In the genomic region with DNA sequence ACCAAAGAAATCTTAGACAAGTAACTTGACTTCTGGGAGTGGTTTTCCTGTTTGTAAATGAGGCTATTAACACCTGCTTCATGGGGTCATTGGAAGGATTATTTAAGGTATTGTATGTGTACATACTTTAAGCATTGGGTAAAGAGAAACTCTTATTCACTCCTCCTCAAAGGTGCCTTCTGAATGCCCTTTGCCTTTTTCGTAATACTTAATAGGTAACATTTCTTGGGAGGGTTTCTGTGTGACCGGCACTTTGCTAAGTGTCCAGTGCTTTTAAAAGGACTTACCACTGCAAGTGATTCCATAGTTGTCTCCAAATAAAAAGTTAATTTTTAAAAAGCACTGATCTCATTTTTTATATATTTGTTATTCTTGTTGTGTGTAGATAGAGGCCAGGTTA, we compare ENCODE assay signal across 17 cellular contexts. TPM values are rescaled to one million over a fixed set of nuclear protein-coding genes. Genes with fewer than 3 reads are reported as not detected.
DNase-seq lines count a peak whose midpoint lies in the region; ATAC-seq and TF ChIP-seq lines count a peak whose summit lies in the region.
"Had no signal": no experiment of that assay in that cellular context is flagged by ENCODE, and none has a peak within 500 bp of the region (broad histone marks: within the 10 kb centered on the region; RNA-seq: fewer than 3 reads in every experiment).

No MANE protein-coding gene starts in this region.

- H3K27ac Mint-ChIP-seq in Caco-2 (ENCODE audit: unreplicated experiment) = peak overlapping the region; percentile 17
- H3K27ac Mint-ChIP-seq in central memory CD8-positive, alpha-beta T cell (ENCODE audit: low read depth) = peak overlapping the region; percentile 10
- H3K27ac Mint-ChIP-seq in stimulated activated effector memory CD8-positive, alpha-beta T cell treated with anti-CD3 and anti-CD28 coated beads, Interleukin-12 subunit alpha, Interleukin-12 subunit beta, amount 100 ng/mL, for 72 hours = peak overlapping the region; percentile 32

- POLR2A ChIA-PET in Caco-2 (lab: Charles Lee) (interaction anchor here (0.6 to 1.9 kb wide), 4 partner anchors 53 to 210 kb away, joined by 3 to 19 read pairs (median 6); a partner anchor contains a TSS), RWPE1 (lab: Yijun Ruan, JAX; ENCODE audit: low non-redundant PET) (no interaction called here)

- no TSS peak for BruUV-seq in Caco-2 (replicated peaks; lab: Mats Ljungman, UMichigan)

- peaks cover 32% of the 10 kb centered on the region for H3K4me1 Mint-ChIP-seq in Caco-2 (ENCODE audit: low read depth, unreplicated experiment)
- H3K4me1 Mint-ChIP-seq in central memory CD8-positive, alpha-beta T cell = peaks cover 87% of the 10 kb centered on the region
- peaks cover 77% of the 10 kb centered on the region for H3K4me1 Mint-ChIP-seq in stimulated activated effector memory CD8-positive, alpha-beta T cell treated with anti-CD3 and anti-CD28 coated beads, Interleukin-12 subunit alpha, Interleukin-12 subunit beta, amount 100 ng/mL, for 72 hours

- H3K4me1 ChIP-seq in Caco-2 (peaks cover 42% of the 10 kb centered on the region), left lung (peaks cover 24 to 76% of the 10 kb centered on the region in 2 donors)

- peaks cover 1% of the 10 kb centered on the region; the same call in 1 of the 2 replicates for H3K36me3 ChIP-seq in Caco-2 (ENCODE audit: control insufficient read depth, insufficient read depth, low read length)
- no peaks in the 10 kb centered on the region for H3K36me3 ChIP-seq in left lung

- no peak for ATAC-seq in central memory CD8-positive, alpha-beta T cell (replicated peaks; ENCODE audit: extremely low read depth, poor library complexity, severe bottlenecking)
- ATAC-seq in left lung (peak; percentile 78), HG02588 (IDR thresholded peaks at IDR 0.05; ENCODE audit: unreplicated experiment) (no peak)
- ATAC-seq in stimulated activated effector memory CD8-positive, alpha-beta T cell treated with anti-CD3 and anti-CD28 coated beads, Interleukin-12 subunit alpha, Interleukin-12 subunit beta, amount 100 ng/mL, for 72 hours = no peak
- ATAC-seq: A549 had no signal

- H3K9me3 ChIP-seq in Caco-2 (no peaks in the 10 kb centered on the region), left lung (no peaks in the 10 kb centered on the region)
- H3K9me3 ChIP-seq: A549 had no signal

- TF ChIP-seq CTCF in Caco-2 (IDR thresholded peaks at IDR 0.05; ENCODE audit: insufficient read depth in 1 of 2, low read depth in 1 of 2, low read length in 1 of 2, severe bottlenecking in 1 of 2, unreplicated experiment in 1 of 2) = no peak
- no peak for TF ChIP-seq CTCF in left lung (IDR thresholded peaks at IDR 0.05)
- TF ChIP-seq CTCF in RWPE1 (conservative IDR thresholded peaks at IDR 0.05; ENCODE audit: low read depth) = no peak

- intact Hi-C loops in Caco-2 (cut with micrococcal nuclease; ENCODE audit: unreplicated experiment) = loop anchor here (1.0 to 2.0 kb wide), 2 partner anchors 23 to 24 kb away; no protein-coding TSS in a partner anchor
- intact Hi-C loops in left lung (cut with DNase I) = loop anchor here in 1 of 2 donors (5.0 kb wide), 1 partner anchor 49 kb away; no protein-coding TSS in a partner anchor

- H3K27me3 Mint-ChIP-seq in Caco-2 (ENCODE audit: insufficient read depth, unreplicated experiment) = no peaks in the 10 kb centered on the region
- no peaks in the 10 kb centered on the region for H3K27me3 Mint-ChIP-seq in central memory CD8-positive, alpha-beta T cell

- CTCF ChIA-PET in Caco-2 (lab: Charles Lee) (interaction anchor here (0.6 to 1.9 kb wide), 3 partner anchors 23 to 220 kb away, joined by 3 to 7 read pairs (median 4); no protein-coding TSS in a partner anchor), RWPE1 (lab: Yijun Ruan, JAX) (no interaction called here)

- H3K27ac ChIP-seq in left lung (no peak overlapping the region), RWPE1 (no peak overlapping the region)
- H3K27ac ChIP-seq: A549, HL-60 had no signal

- no peak overlapping the region for H3K4me3 Mint-ChIP-seq in Caco-2 (ENCODE audit: unreplicated experiment)
- H3K4me3 Mint-ChIP-seq in central memory CD8-positive, alpha-beta T cell = no peak overlapping the region
- H3K4me3 Mint-ChIP-seq in stimulated activated effector memory CD8-positive, alpha-beta T cell treated with anti-CD3 and anti-CD28 coated beads, Interleukin-12 subunit alpha, Interleukin-12 subunit beta, amount 100 ng/mL, for 72 hours = no peak overlapping the region

- H3K4me3 ChIP-seq in Caco-2 (ENCODE audit: low read depth, low read length) (no peak overlapping the region), left lung (no peak overlapping the region)
- H3K4me3 ChIP-seq: A549 had no signal

- H3K27me3 ChIP-seq in Caco-2 (replicated peaks; ENCODE audit: control insufficient read depth, insufficient read depth, low read length) (no peaks in the 10 kb centered on the region), left lung (no peaks in the 10 kb centered on the region)

- no peaks in the 10 kb centered on the region for H3K9me3 Mint-ChIP-seq in Caco-2 (ENCODE audit: unreplicated experiment)
- H3K9me3 Mint-ChIP-seq in central memory CD8-positive, alpha-beta T cell = no peaks in the 10 kb centered on the region
- H3K9me3 Mint-ChIP-seq in stimulated activated effector memory CD8-positive, alpha-beta T cell treated with anti-CD3 and anti-CD28 coated beads, Interleukin-12 subunit alpha, Interleukin-12 subunit beta, amount 100 ng/mL, for 72 hours = no peaks in the 10 kb centered on the region

- DNase-seq in Caco-2 (peak; percentile 67 to 73), left lung (no peak), RWPE1 (ENCODE audit: low spot score) (no peak), DMS53 (lab: John Stamatoyannopoulos, UW) (no peak)
- DNase-seq in central memory CD8-positive, alpha-beta T cell (ENCODE audit: low spot score in 2 of 2) = no peak
- no peak for DNase-seq in stimulated activated effector memory CD8-positive, alpha-beta T cell treated with anti-CD3 and anti-CD28 coated beads, Interleukin-12 subunit alpha, Interleukin-12 subunit beta, amount 100 ng/mL, for 72 hours (ENCODE audit: low spot score in 2 of 2)
- DNase-seq: C1 segment of cervical spinal cord; DMS153; EL; NCI-H187; NCI-H345; NCI-H526 treated with DMSO at 0.1 percent for 48 hours; NK-92 treated with Interleukin-12 subunit alpha and Interleukin-12 subunit beta, amount 100 ng/mL, for 24 hours; SIG-M5 had no signal

- H3K36me3 Mint-ChIP-seq in Caco-2 (ENCODE audit: insufficient read depth, unreplicated experiment) = peaks cover 23% of the 10 kb centered on the region
- H3K36me3 Mint-ChIP-seq in central memory CD8-positive, alpha-beta T cell (ENCODE audit: insufficient read depth) = peaks cover 8% of the 10 kb centered on the region
- no peaks in the 10 kb centered on the region for H3K36me3 Mint-ChIP-seq in stimulated activated effector memory CD8-positive, alpha-beta T cell treated with anti-CD3 and anti-CD28 coated beads, Interleukin-12 subunit alpha, Interleukin-12 subunit beta, amount 100 ng/mL, for 72 hours

RNA-seq across cellular contexts. Expression of a gene that starts 52.6 kb away (rescaled TPM):
- total RNA-seq in Caco-2 (2022) (298 and 307 TPM in 2 replicates), left lung (100 to 1,000 TPM; 127 to 151 TPM)

Comparison
In these comparisons a context has a peak if more than half of its experiments do, and no peak if none do; other contexts are left out.
1. DNase-seq: peak in Caco-2 (2 of 2); none in central memory CD8-positive, alpha-beta T cell (0 of 2), left lung (0 of 2), stimulated activated effector memory CD8-positive, alpha-beta T cell treated with anti-CD3 and anti-CD28 coated beads, Interleukin-12 subunit alpha, Interleukin-12 subunit beta, amount 100 ng/mL, for 72 hours (0 of 2), RWPE1 (single experiment) and DMS53 (single experiment).
2. Peak in every context shown above with its lines, with median percentiles within 50 percentile points of each other: H3K27ac Mint-ChIP-seq.